Comparison of ENCODE assay signal across 8 cellular contexts in the genomic region with DNA sequence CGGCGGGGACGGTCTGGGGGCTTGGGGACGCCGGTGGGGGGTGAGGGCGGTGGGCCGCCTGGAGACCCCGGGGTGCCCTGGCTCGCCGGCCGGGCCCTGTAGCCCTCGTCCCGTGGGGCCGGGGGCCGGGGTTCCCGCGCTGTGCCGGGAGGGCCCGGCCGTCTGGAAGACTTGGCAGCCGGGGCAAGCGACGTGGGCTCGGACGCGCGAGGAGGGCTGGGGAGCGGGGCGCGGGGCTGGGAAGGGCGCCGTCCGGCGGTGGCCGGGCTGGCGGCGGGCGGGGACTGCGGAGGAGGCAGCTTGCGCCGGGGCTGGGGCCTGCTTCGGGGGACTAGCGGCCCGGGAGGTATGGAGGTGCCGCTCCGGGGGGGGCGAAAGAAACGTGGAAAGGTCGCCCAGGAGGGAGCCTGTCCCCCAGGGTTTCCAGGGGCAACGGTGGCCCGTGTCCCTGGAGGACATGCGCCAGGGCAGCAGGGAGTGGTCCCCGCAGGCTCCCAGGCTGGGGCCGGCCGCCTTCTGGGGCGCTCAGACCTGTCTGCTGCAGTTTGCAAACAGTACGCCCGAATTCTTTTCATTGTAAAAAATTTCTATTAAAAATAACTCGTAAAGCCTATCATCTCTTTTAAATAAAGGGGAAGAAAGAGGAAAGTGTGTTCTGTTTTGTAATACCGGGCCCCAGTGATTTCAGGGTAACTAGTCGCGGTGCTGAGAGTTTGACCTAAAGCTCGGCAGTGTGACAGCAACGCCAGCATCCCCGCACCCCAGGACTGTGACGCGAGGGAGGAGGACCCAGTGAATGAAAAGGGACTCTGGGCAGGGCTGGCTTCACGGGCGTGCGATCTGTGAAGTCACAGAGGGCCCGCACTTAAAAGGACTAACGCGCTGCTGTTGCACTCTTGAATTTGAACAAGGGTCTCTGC. TPM values are rescaled to one million over a fixed set of nuclear protein-coding genes. Genes with fewer than 3 reads are reported as not detected.
DNase-seq lines count a peak whose midpoint lies in the region; ATAC-seq and TF ChIP-seq lines count a peak whose summit lies in the region.

No MANE protein-coding gene starts in this region.

- peak overlapping the region; percentile 52 for H3K4me3 ChIP-seq in fibroblast of mammary gland (ENCODE audit: control insufficient read depth, low read depth, low read length)
- peak overlapping the region; percentile 57 to 78 for H3K4me3 ChIP-seq in stomach smooth muscle (ENCODE audit: low read length in 2 of 2)

- peaks cover 25% of the 10 kb centered on the region for H3K27me3 Mint-ChIP-seq in activated T-helper 1 cell treated with anti-CD3 and anti-CD28 coated beads, Interleukin-12 subunit alpha, Interleukin-12 subunit beta, Interleukin-2, Interleukin-4 antibody, amounts not matched to agents 30 ng/mL and 10 ng/mL and 1 ng/mL, durations not matched to agents 14 hours and 24 hours and 36 hours (ENCODE audit: insufficient read depth)
- no peaks in the 10 kb centered on the region for H3K27me3 Mint-ChIP-seq in naive thymus-derived CD8-positive, alpha-beta T cell

- no peaks in the 10 kb centered on the region for H3K9me3 Mint-ChIP-seq in activated T-helper 1 cell treated with anti-CD3 and anti-CD28 coated beads, Interleukin-12 subunit alpha, Interleukin-12 subunit beta, Interleukin-2, Interleukin-4 antibody, amounts not matched to agents 30 ng/mL and 10 ng/mL and 1 ng/mL, durations not matched to agents 14 hours and 24 hours and 36 hours
- H3K9me3 Mint-ChIP-seq in naive thymus-derived CD8-positive, alpha-beta T cell, result no peaks in the 10 kb centered on the region

- no peaks in the 10 kb centered on the region for H3K36me3 ChIP-seq in stomach smooth muscle (ENCODE audit: control insufficient read depth in 2 of 2, insufficient read depth in 2 of 2, low read length in 2 of 2)

- peak; percentile 36 for ATAC-seq in HG02981 (IDR thresholded peaks at IDR 0.05; ENCODE audit: unreplicated experiment)
- peak; percentile 34 to 35 for ATAC-seq in naive thymus-derived CD8-positive, alpha-beta T cell

- DNase-seq in NCI-H82 (lab: John Stamatoyannopoulos, UW) (peak; percentile 53), NCI-H82 treated with DMSO at 0.1 percent for 48 hours (lab: John Stamatoyannopoulos, UW; ENCODE audit: unreplicated experiment) (no peak), NOMO-1 treated with DMSO at 0.1 percent for 48 hours (lab: John Stamatoyannopoulos, UW; ENCODE audit: unreplicated experiment) (peak; percentile 67), fibroblast of mammary gland (ENCODE audit: low read depth) (peak; percentile 37)
- peak; percentile 37 for DNase-seq in activated T-helper 1 cell treated with anti-CD3 and anti-CD28 coated beads, Interleukin-12 subunit alpha, Interleukin-12 subunit beta, Interleukin-2, Interleukin-4 antibody, amounts not matched to agents 30 ng/mL and 10 ng/mL and 1 ng/mL, durations not matched to agents 14 hours and 24 hours and 36 hours (ENCODE audit: low spot score)
- DNase-seq in naive thymus-derived CD8-positive, alpha-beta T cell, result peak; percentile 38 to 77 (median 53)

- H3K4me1 ChIP-seq in stomach smooth muscle (ENCODE audit: control insufficient read depth, insufficient read depth, low read length), result peaks cover 8% of the 10 kb centered on the region

- intact Hi-C loops in activated T-helper 1 cell treated with anti-CD3 and anti-CD28 coated beads, Interleukin-12 subunit alpha, Interleukin-12 subunit beta, Interleukin-2, Interleukin-4 antibody, amounts not matched to agents 30 ng/mL and 10 ng/mL and 1 ng/mL, durations not matched to agents 14 hours and 24 hours and 36 hours (cut with micrococcal nuclease), result loop anchor here (1.0 to 10.0 kb wide), 4 partner anchors 131 to 728 kb away; partner anchors contain the start of gene TRIO

- no peaks in the 10 kb centered on the region for H3K9me3 ChIP-seq in stomach smooth muscle (ENCODE audit: control insufficient read depth in 2 of 2, low read length in 2 of 2)

- peak overlapping the region; percentile 91 for H3K27ac Mint-ChIP-seq in activated T-helper 1 cell treated with anti-CD3 and anti-CD28 coated beads, Interleukin-12 subunit alpha, Interleukin-12 subunit beta, Interleukin-2, Interleukin-4 antibody, amounts not matched to agents 30 ng/mL and 10 ng/mL and 1 ng/mL, durations not matched to agents 14 hours and 24 hours and 36 hours
- H3K27ac Mint-ChIP-seq in naive thymus-derived CD8-positive, alpha-beta T cell, result peak overlapping the region; percentile 87 to 98 (median 96)

- H3K4me3 Mint-ChIP-seq in activated T-helper 1 cell treated with anti-CD3 and anti-CD28 coated beads, Interleukin-12 subunit alpha, Interleukin-12 subunit beta, Interleukin-2, Interleukin-4 antibody, amounts not matched to agents 30 ng/mL and 10 ng/mL and 1 ng/mL, durations not matched to agents 14 hours and 24 hours and 36 hours, result peak overlapping the region; percentile 91
- peak overlapping the region; percentile 85 to 97 (median 94) for H3K4me3 Mint-ChIP-seq in naive thymus-derived CD8-positive, alpha-beta T cell

- TF ChIP-seq CTCF in fibroblast of mammary gland (conservative IDR thresholded peaks at IDR 0.05; ENCODE audit: control insufficient read depth, insufficient read depth, low read depth, low read length), result no peak

- H3K27me3 ChIP-seq in stomach smooth muscle (ENCODE audit: control insufficient read depth in 1 of 2, insufficient read depth in 2 of 2, low read length in 2 of 2), result no peaks in the 10 kb centered on the region

- POLR2A ChIA-PET in naive thymus-derived CD8-positive, alpha-beta T cell (lab: Charles Lee), result interaction anchor here (0.6 to 4.2 kb wide), 3 partner anchors 114 to 187 kb away, joined by 3 to 34 read pairs (median 5); no protein-coding TSS in a partner anchor

- peak overlapping the region; percentile 68 to 75 for H3K9ac ChIP-seq in stomach smooth muscle (ENCODE audit: low read length in 2 of 2)

- peak overlapping the region; percentile 80 for H3K27ac ChIP-seq in stomach smooth muscle (ENCODE audit: low read length)

- H3K4me1 Mint-ChIP-seq in activated T-helper 1 cell treated with anti-CD3 and anti-CD28 coated beads, Interleukin-12 subunit alpha, Interleukin-12 subunit beta, Interleukin-2, Interleukin-4 antibody, amounts not matched to agents 30 ng/mL and 10 ng/mL and 1 ng/mL, durations not matched to agents 14 hours and 24 hours and 36 hours (ENCODE audit: low read depth), result peaks cover 24% of the 10 kb centered on the region
- peaks cover 23 to 38% (median 31%) of the 10 kb centered on the region in 4 donors for H3K4me1 Mint-ChIP-seq in naive thymus-derived CD8-positive, alpha-beta T cell

- H3K36me3 Mint-ChIP-seq in activated T-helper 1 cell treated with anti-CD3 and anti-CD28 coated beads, Interleukin-12 subunit alpha, Interleukin-12 subunit beta, Interleukin-2, Interleukin-4 antibody, amounts not matched to agents 30 ng/mL and 10 ng/mL and 1 ng/mL, durations not matched to agents 14 hours and 24 hours and 36 hours (ENCODE audit: low read depth), result peaks cover 9% of the 10 kb centered on the region
- peaks cover 0 to 3% (median 3%) of the 10 kb centered on the region in 3 donors for H3K36me3 Mint-ChIP-seq in naive thymus-derived CD8-positive, alpha-beta T cell

RNA-seq across cellular contexts. Expression of gene ANKH, which starts 0.8 kb away (rescaled TPM):
- 34.2 and 35.6 TPM in 2 replicates for total RNA-seq in activated T-helper 1 cell treated with anti-CD3 and anti-CD28 coated beads, Interleukin-12 subunit alpha, Interleukin-12 subunit beta, Interleukin-2, Interleukin-4 antibody, amounts not matched to agents 30 ng/mL and 10 ng/mL and 1 ng/mL, durations not matched to agents 14 hours and 24 hours and 36 hours
- 100 to 1,000 TPM; 160 to 162 TPM for total RNA-seq in naive thymus-derived CD8-positive, alpha-beta T cell
- 10 to 100 TPM; 29.1 to 41.3 (median 40.4) TPM for polyA plus RNA-seq in naive thymus-derived CD8-positive, alpha-beta T cell
